In the genomic region with DNA sequence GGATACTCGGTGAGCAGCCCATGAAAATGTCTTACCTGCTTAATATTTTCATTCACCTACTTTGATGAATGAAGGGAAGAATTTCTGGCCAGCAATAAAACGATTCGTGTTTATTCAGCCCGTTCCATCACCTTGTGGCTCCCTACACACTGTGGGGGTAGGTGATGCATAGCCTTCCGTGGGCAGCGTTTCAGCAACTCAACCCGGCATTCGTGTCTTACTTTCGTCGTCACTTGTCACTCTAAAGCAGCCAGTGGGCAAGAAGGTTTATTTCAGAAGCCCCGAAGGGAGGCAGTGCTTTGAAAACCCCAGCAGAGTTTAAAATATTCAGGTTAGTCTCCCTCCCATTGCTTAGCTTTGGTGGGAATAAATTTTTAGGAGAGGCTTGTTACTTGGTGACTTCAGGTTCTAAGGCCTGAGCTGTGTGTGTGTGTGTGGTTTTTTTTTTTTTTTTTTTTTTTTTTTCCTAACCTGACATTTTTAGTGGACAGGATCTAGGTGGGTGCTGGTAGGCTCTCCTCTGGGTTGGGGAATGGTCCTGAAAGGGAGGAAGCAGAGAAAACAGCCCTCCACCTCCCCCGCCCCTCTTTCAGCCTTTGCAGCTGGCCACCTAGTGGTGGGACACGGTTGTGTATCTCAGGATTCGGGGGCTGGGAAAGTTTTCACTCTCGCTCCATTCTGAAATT, we compare ENCODE assay signal across 8 cellular contexts. TPM values are rescaled to one million over a fixed set of nuclear protein-coding genes. Genes with fewer than 3 reads are reported as not detected.
DNase-seq lines count a peak whose midpoint lies in the region; ATAC-seq and TF ChIP-seq lines count a peak whose summit lies in the region.

No MANE protein-coding gene starts in this region.

- H3K36me3 ChIP-seq in Loucy (ENCODE audit: insufficient read depth, low read length) (no peaks in the 10 kb centered on the region), right lobe of liver (no peaks in the 10 kb centered on the region)

- H3K79me2 ChIP-seq in Loucy (ENCODE audit: insufficient read depth, low read length), result peaks cover 56% of the 10 kb centered on the region

- H3F3A ChIP-seq in Loucy (ENCODE audit: low read depth), result peaks cover 19% of the 10 kb centered on the region

- peak in 1 of 4 donors; percentile 12 for ATAC-seq in right lobe of liver
- no peak for ATAC-seq in HG03280 (IDR thresholded peaks at IDR 0.05; ENCODE audit: unreplicated experiment)
- ATAC-seq in GM18867 (IDR thresholded peaks at IDR 0.05; ENCODE audit: unreplicated experiment), result no peak

- no peaks in the 10 kb centered on the region for H3K27me3 ChIP-seq in Loucy (ENCODE audit: insufficient read depth, low read length, poor library complexity, severe bottlenecking)
- H3K27me3 ChIP-seq in right lobe of liver, result no peaks in the 10 kb centered on the region

- intact Hi-C loops in dendritic cell treated with granulocyte-macrophage colony-stimulating factor and Interleukin-4, amounts not matched to agents 40 ng/mL and 50 ng/mL, for 4 days (cut with micrococcal nuclease), result loop anchor here (5.0 kb wide), 1 partner anchor 388 kb away; the partner anchor contains the start of gene TIAL1
- intact Hi-C loops in right lobe of liver (cut with DNase I), result loop anchor here in 1 of 2 donors (10.0 kb wide), 1 partner anchor 206 kb away; no protein-coding TSS in a partner anchor

- H3K4me2 ChIP-seq in Loucy (ENCODE audit: low read depth, low read length, poor library complexity, severe bottlenecking), result peak overlapping the region; percentile 96

- H3K4me1 Mint-ChIP-seq in dendritic cell treated with granulocyte-macrophage colony-stimulating factor and Interleukin-4, amounts not matched to agents 40 ng/mL and 50 ng/mL, for 4 days (ENCODE audit: low read depth), result peaks cover 38% of the 10 kb centered on the region

- in situ Hi-C loops in G401 (cut with HindIII; ENCODE audit: low sequenced_read_pairs), result no loop called here

- H3K27me3 Mint-ChIP-seq in dendritic cell treated with granulocyte-macrophage colony-stimulating factor and Interleukin-4, amounts not matched to agents 40 ng/mL and 50 ng/mL, for 4 days, result peaks cover 17% of the 10 kb centered on the region

- no peaks in the 10 kb centered on the region for H3K9me3 Mint-ChIP-seq in dendritic cell treated with granulocyte-macrophage colony-stimulating factor and Interleukin-4, amounts not matched to agents 40 ng/mL and 50 ng/mL, for 4 days

- peak overlapping the region; percentile 30 for H3K4me3 Mint-ChIP-seq in dendritic cell treated with granulocyte-macrophage colony-stimulating factor and Interleukin-4, amounts not matched to agents 40 ng/mL and 50 ng/mL, for 4 days

- no peak for TF ChIP-seq POLR2A in right lobe of liver (IDR thresholded peaks at IDR 0.05)

- peak overlapping the region; percentile 47 for H2AFZ ChIP-seq in Loucy (ENCODE audit: low read length)

- H4K20me1 ChIP-seq in Loucy (ENCODE audit: insufficient read depth, low read length, poor library complexity, severe bottlenecking), result no peaks in the 10 kb centered on the region

- H3K27ac ChIP-seq in right lobe of liver, result peak overlapping the region; percentile 75 to 99 (median 97)

- H3K27ac Mint-ChIP-seq in dendritic cell treated with granulocyte-macrophage colony-stimulating factor and Interleukin-4, amounts not matched to agents 40 ng/mL and 50 ng/mL, for 4 days, result no peak overlapping the region

- DNase-seq in G401 (ENCODE audit: low spot score) (peak; percentile 70), right lobe of liver (peak in 2 of 3 donors; percentile 60 to 63)
- DNase-seq in activated CD4-positive, alpha-beta T cell treated with anti-CD3 and anti-CD28 coated beads for 48 hours, result peak; percentile 77
- peak; percentile 55 to 76 for DNase-seq in stimulated activated CD4-positive, alpha-beta T cell treated with anti-CD3 and anti-CD28 coated beads, Interleukin-4, amount 100 ng/mL, for 4 hours

- H3K9ac ChIP-seq in Loucy (ENCODE audit: low read depth, low read length, poor library complexity, severe bottlenecking), result peak overlapping the region; percentile 77

- WGBS in right lobe of liver (ENCODE audit: insufficient coverage, low coverage, low lambda C conversion rate, missing lambda C conversion rate), result 26% methylated on average over 9 of the region's 15 CpGs

- H3K4me3 ChIP-seq in Loucy (ENCODE audit: low read length, poor library complexity, severe bottlenecking) (peak overlapping the region; percentile 83), right lobe of liver (peak overlapping the region; percentile 61 to 88 (median 84))

- H3K9me2 ChIP-seq in Loucy (replicated peaks; ENCODE audit: low read depth, low read length), result no peaks in the 10 kb centered on the region

- H3K4me1 ChIP-seq in Loucy (ENCODE audit: insufficient read depth, low read length, poor library complexity, severe bottlenecking), result peaks cover 57% of the 10 kb centered on the region
- H3K4me1 ChIP-seq in right lobe of liver, result peaks cover 0 to 9% (median 3%) of the 10 kb centered on the region in 4 donors

- peak; percentile 83 for TF ChIP-seq CTCF in Loucy (conservative IDR thresholded peaks at IDR 0.05; ENCODE audit: low read length)
- peak; percentile 63 to 67 (median 63) for TF ChIP-seq CTCF in right lobe of liver (IDR thresholded peaks at IDR 0.05)

- no peaks in the 10 kb centered on the region for H3K9me3 ChIP-seq in Loucy (ENCODE audit: insufficient read depth, low read depth, low read length)
- no peaks in the 10 kb centered on the region for H3K9me3 ChIP-seq in right lobe of liver

- H3K36me3 Mint-ChIP-seq in dendritic cell treated with granulocyte-macrophage colony-stimulating factor and Interleukin-4, amounts not matched to agents 40 ng/mL and 50 ng/mL, for 4 days (ENCODE audit: low read depth), result peaks cover 6% of the 10 kb centered on the region

RNA-seq across cellular contexts. Expression of gene GRK5, which starts 1.8 kb away (rescaled TPM):
- total RNA-seq in G401 (2014; rRNA removed; shearing (Covaris generic)), result 5.0 and 5.8 TPM in 2 replicates
- 10 to 100 TPM in 1 of 6 experiments, 1 to 10 TPM in 5; 5.9 to 11.5 (median 7.9) TPM for total RNA-seq in right lobe of liver

RNA-seq across cellular contexts. Expression of gene PRDX3, which starts 30.6 kb away (rescaled TPM):
- total RNA-seq in G401 (2014; rRNA removed; shearing (Covaris generic)), result 402 and 417 TPM in 2 replicates
- 100 to 1,000 TPM; 171 to 235 (median 194) TPM for total RNA-seq in right lobe of liver

RNA-seq across cellular contexts. Expression of gene SFXN4, which starts 43.7 kb away (rescaled TPM):
- 33.3 and 49.4 TPM in 2 replicates for total RNA-seq in G401 (2014; rRNA removed; shearing (Covaris generic))
- total RNA-seq in right lobe of liver, result 100 to 1,000 TPM in 1 of 6 experiments, 10 to 100 TPM in 5; 16.0 to 152 (median 23.8) TPM
